In the genomic region with DNA sequence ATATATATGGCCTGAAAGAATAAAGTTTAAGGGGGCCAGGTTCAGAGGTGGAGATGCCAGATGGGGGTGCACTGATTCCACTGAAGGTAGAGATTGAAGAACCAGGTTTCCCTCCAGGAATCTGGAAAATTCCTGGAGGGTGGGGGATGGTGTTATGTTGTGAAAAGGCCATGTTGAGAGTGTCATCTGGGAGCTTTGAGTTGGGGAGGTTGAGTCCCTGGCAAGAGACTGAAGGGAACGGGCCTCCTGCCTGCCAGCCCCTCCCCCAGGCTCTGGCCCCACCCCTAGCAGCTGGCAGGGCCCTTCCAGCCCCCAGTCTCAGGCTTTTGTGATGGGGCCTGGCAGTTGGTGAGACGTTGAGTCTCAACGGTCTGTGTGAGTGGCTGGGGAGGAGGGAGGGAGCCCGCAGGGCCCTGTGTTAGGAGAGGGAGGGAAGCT, we compare ENCODE assay signal across 14 cellular contexts. TPM values are rescaled to one million over a fixed set of nuclear protein-coding genes. Genes with fewer than 3 reads are reported as not detected.
DNase-seq lines count a peak whose midpoint lies in the region; ATAC-seq, FAIRE-seq and TF ChIP-seq lines count a peak whose summit lies in the region.
"Had no signal": no experiment of that assay in that cellular context is flagged by ENCODE, and none has a peak within 500 bp of the region (broad histone marks: within the 10 kb centered on the region; RNA-seq: fewer than 3 reads in every experiment).

No MANE protein-coding gene starts in this region.

- intact Hi-C loops in pancreas (cut with DNase I) = loop anchor here in 1 of 3 donors (10.0 kb wide), 1 partner anchor 1144 kb away; no protein-coding TSS in a partner anchor

- H3K4ac ChIP-seq in mesendoderm (ENCODE audit: low read depth, low read length) = peak overlapping the region; percentile 38

- H3K4me1 Mint-ChIP-seq in astrocyte (ENCODE audit: low read depth, unreplicated experiment) = peaks cover 24% of the 10 kb centered on the region

- H3K9me3 ChIP-seq in astrocyte (ENCODE audit: insufficient read depth, low read depth, low read length) (no peaks in the 10 kb centered on the region), pancreas (no peaks in the 10 kb centered on the region)

- H3K27ac ChIP-seq in astrocyte (ENCODE audit: low read depth, low read length) = no peak overlapping the region
- H3K27ac ChIP-seq in mesendoderm (ENCODE audit: low read depth, low read length) = no peak overlapping the region
- no peak overlapping the region for H3K27ac ChIP-seq in pancreas

- no peak overlapping the region for H4K5ac ChIP-seq in mesendoderm (ENCODE audit: low read length)

- H2BK15ac ChIP-seq in mesendoderm (replicated peaks; ENCODE audit: low read depth) = no peak overlapping the region

- H3K36me3 Mint-ChIP-seq in astrocyte (ENCODE audit: low read depth, unreplicated experiment) = peaks cover 1% of the 10 kb centered on the region

- no peak overlapping the region for H2BK5ac ChIP-seq in mesendoderm (ENCODE audit: low read length)

- ATAC-seq in pancreas = no peak

- H3K9ac ChIP-seq in astrocyte (ENCODE audit: low read length) (no peak overlapping the region), mesendoderm (ENCODE audit: low read length) (peak overlapping the region; percentile 31)

- FAIRE-seq in astrocyte (lab: Jason Lieb, UNC) (no peak), pancreas (lab: Jason Lieb, UNC) (no peak)
- FAIRE-seq: GM18507, HTR-8/SVneo had no signal

- peak overlapping the region; percentile 70 for H3K18ac ChIP-seq in mesendoderm (ENCODE audit: low read length)

- no peak overlapping the region for H3K4me3 Mint-ChIP-seq in astrocyte (ENCODE audit: unreplicated experiment)
- H3K4me3 Mint-ChIP-seq: stimulated activated naive CD8-positive, alpha-beta T cell treated with anti-CD3 and anti-CD28 coated beads, Interleukin-15, Interleukin-2, amounts not matched to agents 100 ng/mL and 50 ng/mL, for 24 hours had no signal

- peak overlapping the region; percentile 22 for H3K27ac Mint-ChIP-seq in astrocyte (ENCODE audit: unreplicated experiment)
- H3K27ac Mint-ChIP-seq: stimulated activated naive CD8-positive, alpha-beta T cell treated with anti-CD3 and anti-CD28 coated beads, Interleukin-15, Interleukin-2, amounts not matched to agents 100 ng/mL and 50 ng/mL, for 24 hours had no signal

- peak overlapping the region; percentile 65 for H3K56ac ChIP-seq in mesendoderm (ENCODE audit: low read length)

- TF ChIP-seq CTCF in BJ (IDR thresholded peaks at IDR 0.05; ENCODE audit: insufficient read depth, low read depth, low read length) (peak; percentile 23; the same call in 1 of the 2 replicates), LNCAP (IDR thresholded peaks at IDR 0.05) (0 out of 2 replicates have a peak, but pooled peaks have one; percentile 12), astrocyte (IDR thresholded peaks at IDR 0.05; ENCODE audit: insufficient read depth, low read depth, low read length) (no peak), pancreas (IDR thresholded peaks at IDR 0.05) (no peak)

- H3K4me1 ChIP-seq in astrocyte (ENCODE audit: insufficient read depth, low read length) (peaks cover 42% of the 10 kb centered on the region), mesendoderm (ENCODE audit: control insufficient read depth, low read depth, low read length) (peaks cover 38% of the 10 kb centered on the region), pancreas (no peaks in the 10 kb centered on the region)

- peaks cover 55% of the 10 kb centered on the region for H3K79me2 ChIP-seq in astrocyte (ENCODE audit: insufficient read depth, low read length)
- peaks cover 42% of the 10 kb centered on the region for H3K79me2 ChIP-seq in mesendoderm (ENCODE audit: control insufficient read depth, insufficient read depth, low read length)

- H3K27me3 ChIP-seq in BJ (ENCODE audit: control insufficient read depth, insufficient read depth, low read length) (no peaks in the 10 kb centered on the region), astrocyte (ENCODE audit: insufficient read depth, low read length) (no peaks in the 10 kb centered on the region), mesendoderm (ENCODE audit: insufficient read depth, low read length, poor library complexity) (no peaks in the 10 kb centered on the region), pancreas (no peaks in the 10 kb centered on the region)

- no peak overlapping the region for H2AK5ac ChIP-seq in mesendoderm (ENCODE audit: low read length)

- H2BK120ac ChIP-seq in mesendoderm (ENCODE audit: low read depth, low read length) = peak overlapping the region; percentile 47

- H2AFZ ChIP-seq in astrocyte (ENCODE audit: low read depth, low read length) = no peak overlapping the region

- no peaks in the 10 kb centered on the region for H3K9me3 Mint-ChIP-seq in astrocyte (ENCODE audit: unreplicated experiment)
- H3K9me3 Mint-ChIP-seq: stimulated activated naive CD8-positive, alpha-beta T cell treated with anti-CD3 and anti-CD28 coated beads, Interleukin-15, Interleukin-2, amounts not matched to agents 100 ng/mL and 50 ng/mL, for 24 hours had no signal

- WGBS in mesendoderm (ENCODE audit: extremely low coverage, insufficient coverage, low lambda C conversion rate) = no CpG with 5 or more reads among the region's 4 CpGs
- WGBS in pancreas, 2 donors = 44 to 56% methylated on average over 2 to 4 of the region's 4 CpGs

- no peaks in the 10 kb centered on the region for H3K27me3 Mint-ChIP-seq in astrocyte (ENCODE audit: low read depth, unreplicated experiment)

- peaks cover 37% of the 10 kb centered on the region for H4K20me1 ChIP-seq in astrocyte (ENCODE audit: insufficient read depth, low read length)

- CTCF ChIA-PET in BJ (lab: Yijun Ruan, JAX) = interaction anchor here (0.7 to 1.9 kb wide), 9 partner anchors 9 to 846 kb away, joined by 3 to 11 read pairs (median 3); no protein-coding TSS in a partner anchor

- POLR2A ChIA-PET in BJ (lab: Charles Lee) = no interaction called here

- H3K36me3 ChIP-seq in BJ (ENCODE audit: control insufficient read depth, insufficient read depth, low read length) (no peaks in the 10 kb centered on the region), astrocyte (ENCODE audit: insufficient read depth, low read length) (no peaks in the 10 kb centered on the region), mesendoderm (ENCODE audit: control insufficient read depth, insufficient read depth, low read length) (no peaks in the 10 kb centered on the region), pancreas (no peaks in the 10 kb centered on the region)

- H3K4me3 ChIP-seq in BJ (ENCODE audit: low read depth, low read length) = no peak overlapping the region
- no peak overlapping the region for H3K4me3 ChIP-seq in astrocyte (ENCODE audit: insufficient read depth, low read depth, low read length)
- H3K4me3 ChIP-seq in mesendoderm (ENCODE audit: low read length) = no peak overlapping the region
- no peak overlapping the region for H3K4me3 ChIP-seq in pancreas

- no peak overlapping the region for H3K4me2 ChIP-seq in astrocyte (ENCODE audit: low read length)
- H3K4me2 ChIP-seq in mesendoderm (ENCODE audit: low read length) = no peak overlapping the region

- peaks cover 29% of the 10 kb centered on the region for H3K79me1 ChIP-seq in mesendoderm (ENCODE audit: low read length)

- H4K8ac ChIP-seq in mesendoderm (ENCODE audit: low read depth, low read length) = no peak overlapping the region

- H3K23ac ChIP-seq in mesendoderm (ENCODE audit: low read length) = no peak overlapping the region

- DNase-seq in BJ (ENCODE audit: low read depth) (no peak), astrocyte (ENCODE audit: low read depth) (no peak), mesendoderm (peak; percentile 98), pancreas (no peak), OCI-M2 (lab: John Stamatoyannopoulos, UW; ENCODE audit: unreplicated experiment) (no peak), COR-L47 (lab: John Stamatoyannopoulos, UW) (no peak), COLO668 (lab: John Stamatoyannopoulos, UW; ENCODE audit: unreplicated experiment) (no peak)
- DNase-seq: activated CD4-positive, alpha-beta T cell treated with anti-CD3 and anti-CD28 coated beads, Interleukin-2, amount 50 U/mL, for 48 hours; effector CD4-positive, alpha-beta T cell; NCI-H2029 treated with DMSO at 0.1 percent for 48 hours had no signal

RNA-seq across cellular contexts. Expression of a gene that starts 4.1 kb away (rescaled TPM):
- polyA plus RNA-seq in BJ (2011; rRNA removed) (12.8 and 19.8 TPM in 2 replicates), pancreas (10 to 100 TPM; 13.7 to 16.6 TPM)
- 20.9 and 26.4 TPM in 2 replicates for polyA minus RNA-seq in BJ (2011; rRNA and poly(A)+ RNA removed)
- total RNA-seq in astrocyte (36.6 and 47.2 TPM in 2 replicates), pancreas (10 to 100 TPM; 12.3 to 20.9 (median 15.7) TPM)
- polyA plus RNA-seq in mesendoderm (2013, experiment 1 of 2) = 25.6 TPM
- 25.8 TPM for polyA plus RNA-seq in mesendoderm (2013, experiment 2 of 2)

RNA-seq across cellular contexts. Expression of a gene that starts 9.7 kb away (rescaled TPM):
- polyA plus RNA-seq in BJ (2011; rRNA removed) = 20.9 and 35.6 TPM in 2 replicates
- 21.7 and 27.8 TPM in 2 replicates for polyA minus RNA-seq in BJ (2011; rRNA and poly(A)+ RNA removed)
- 25.1 and 30.3 TPM in 2 replicates for total RNA-seq in astrocyte
- 21.4 TPM for polyA plus RNA-seq in mesendoderm (2013, experiment 1 of 2)
- polyA plus RNA-seq in mesendoderm (2013, experiment 2 of 2) = 23.3 TPM
- 10 to 100 TPM in 3 of 6 donors, 1 to 10 TPM in 3; 9.0 to 13.0 (median 9.8) TPM for total RNA-seq in pancreas
- polyA plus RNA-seq in pancreas = 10 to 100 TPM; 17.4 to 19.6 TPM

RNA-seq across cellular contexts. Expression of a gene that starts 58.7 kb away (rescaled TPM):
- 19.6 and 30.7 TPM in 2 replicates for polyA plus RNA-seq in BJ (2011; rRNA removed)
- 20.5 and 22.7 TPM in 2 replicates for polyA minus RNA-seq in BJ (2011; rRNA and poly(A)+ RNA removed)
- 48.2 and 52.6 TPM in 2 replicates for total RNA-seq in astrocyte
- polyA plus RNA-seq in mesendoderm (2013, experiment 1 of 2) = 89.4 TPM
- polyA plus RNA-seq in mesendoderm (2013, experiment 2 of 2) = 88.1 TPM
- 10 to 100 TPM; 22.6 to 38.7 (median 26.6) TPM for total RNA-seq in pancreas
- polyA plus RNA-seq in pancreas = 10 to 100 TPM; 56.8 to 72.6 TPM

Comparison
In these comparisons a context has a peak if more than half of its experiments do, and no peak if none do; other contexts are left out.
1. CTCF ChIP-seq: peak in BJ (single experiment) and LNCAP (single experiment); none in astrocyte (single experiment) and pancreas (0 of 4).